In the genomic region with DNA sequence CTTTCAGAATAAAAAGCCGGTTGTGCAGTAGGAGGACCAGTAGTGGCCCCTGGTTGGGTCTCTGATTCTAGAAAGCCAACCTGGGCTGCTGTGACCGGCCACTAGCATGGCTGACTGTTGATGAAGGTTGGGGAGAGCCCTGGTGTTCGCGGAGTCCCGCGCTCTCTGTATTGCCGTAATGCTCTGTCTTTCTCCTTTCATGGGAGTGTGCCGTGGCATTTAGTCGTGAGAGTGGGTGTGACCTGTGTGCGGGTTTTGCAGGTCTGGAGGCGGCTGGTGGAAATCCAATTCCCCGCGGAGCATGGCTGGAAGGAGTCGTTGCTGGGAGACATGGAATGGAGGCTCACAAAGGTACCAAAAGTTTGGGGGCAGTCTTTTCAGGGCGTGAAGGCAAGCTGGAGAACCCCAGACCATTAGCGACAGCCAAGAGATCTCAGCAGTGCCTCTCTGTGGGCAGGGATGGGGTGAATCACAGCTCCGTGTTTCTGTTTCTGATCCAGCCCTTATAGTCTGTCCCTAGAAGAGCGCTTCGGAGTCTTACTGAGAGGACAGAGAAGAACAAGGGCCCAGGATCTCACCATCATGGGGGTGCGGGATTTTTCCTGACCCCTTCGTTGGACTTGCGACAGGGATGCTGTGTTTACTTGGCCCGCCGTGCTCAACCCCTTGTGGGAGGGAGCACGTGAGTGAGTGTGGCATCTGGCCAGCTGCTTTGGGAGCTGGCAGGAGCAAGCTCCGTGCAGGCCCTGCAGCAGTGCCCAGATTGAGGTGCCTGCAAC, we compare ENCODE assay signal across 16 cellular contexts. TPM values are rescaled to one million over a fixed set of nuclear protein-coding genes. Genes with fewer than 3 reads are reported as not detected.
DNase-seq lines count a peak whose midpoint lies in the region; ATAC-seq and TF ChIP-seq lines count a peak whose summit lies in the region.
"Had no signal": no experiment of that assay in that cellular context is flagged by ENCODE, and none has a peak within 500 bp of the region (broad histone marks: within the 10 kb centered on the region; RNA-seq: fewer than 3 reads in every experiment).

No MANE protein-coding gene starts in this region.

- DNase-seq in T-helper 1 cell (no peak), heart right ventricle (peak; percentile 42 to 64), putamen (ENCODE audit: low spot score) (peak; percentile 26), SHP77 (lab: John Stamatoyannopoulos, UW) (no peak), NCI-H2196 (lab: John Stamatoyannopoulos, UW; ENCODE audit: unreplicated experiment) (no peak), NCI-H510A (lab: John Stamatoyannopoulos, UW) (no peak)
- DNase-seq in activated CD4-positive, alpha-beta memory T cell treated with anti-CD3 and anti-CD28 coated beads, Interleukin-2, amount 10 ng/mL, durations not matched to agents 7 days and 5 days, result no peak
- DNase-seq: adrenal gland, GDM1, glutamatergic neuron, H9, naive B cell, NCI-H526 treated with DMSO at 0.1 percent for 48 hours had no signal

- no peaks in the 10 kb centered on the region for H3K9me3 Mint-ChIP-seq in T-helper 1 cell treated with Interleukin-12 subunit alpha and Interleukin-12 subunit beta and Interleukin-4 antibody, amounts not matched to agents 30 μg/mL and 1 μg/mL, for 36 hours
- no peaks in the 10 kb centered on the region for H3K9me3 Mint-ChIP-seq in activated CD4-positive, alpha-beta memory T cell treated with anti-CD3 and anti-CD28 coated beads, Interleukin-2, amount 10 ng/mL, durations not matched to agents 7 days and 5 days

- H3K27me3 Mint-ChIP-seq in T-helper 1 cell treated with Interleukin-12 subunit alpha and Interleukin-12 subunit beta and Interleukin-4 antibody, amounts not matched to agents 30 μg/mL and 1 μg/mL, for 36 hours (ENCODE audit: low read depth), result no peaks in the 10 kb centered on the region
- no peaks in the 10 kb centered on the region for H3K27me3 Mint-ChIP-seq in activated CD4-positive, alpha-beta memory T cell treated with anti-CD3 and anti-CD28 coated beads, Interleukin-2, amount 10 ng/mL, durations not matched to agents 7 days and 5 days
- H3K27me3 Mint-ChIP-seq: naive B cell had no signal

- no peak overlapping the region for H3K4me3 ChIP-seq in heart right ventricle
- H3K4me3 ChIP-seq: adrenal gland, esophagus muscularis mucosa had no signal

- peaks cover 0 to 76% (median 57%) of the 10 kb centered on the region in 9 donors for H3K36me3 ChIP-seq in heart right ventricle

- peaks cover 61% of the 10 kb centered on the region for H3K36me3 Mint-ChIP-seq in T-helper 1 cell treated with Interleukin-12 subunit alpha and Interleukin-12 subunit beta and Interleukin-4 antibody, amounts not matched to agents 30 μg/mL and 1 μg/mL, for 36 hours (ENCODE audit: low read depth)
- peaks cover 72% of the 10 kb centered on the region for H3K36me3 Mint-ChIP-seq in activated CD4-positive, alpha-beta memory T cell treated with anti-CD3 and anti-CD28 coated beads, Interleukin-2, amount 10 ng/mL, durations not matched to agents 7 days and 5 days (ENCODE audit: low read depth)

- peak overlapping the region; percentile 61 for H3K27ac Mint-ChIP-seq in T-helper 1 cell treated with Interleukin-12 subunit alpha and Interleukin-12 subunit beta and Interleukin-4 antibody, amounts not matched to agents 30 μg/mL and 1 μg/mL, for 36 hours
- peak overlapping the region; percentile 57 for H3K27ac Mint-ChIP-seq in activated CD4-positive, alpha-beta memory T cell treated with anti-CD3 and anti-CD28 coated beads, Interleukin-2, amount 10 ng/mL, durations not matched to agents 7 days and 5 days

- ATAC-seq in heart right ventricle, result peak; percentile 70 to 87 (median 80)

- CTCF ChIA-PET in activated CD4-positive, alpha-beta memory T cell treated with anti-CD3 and anti-CD28 coated beads, Interleukin-2, amount 10 ng/mL, durations not matched to agents 7 days and 5 days (lab: Charles Lee), result no interaction called here

- peaks cover 0 to under 1% (median 0%) of the 10 kb centered on the region in 11 donors for H3K9me3 ChIP-seq in heart right ventricle
- H3K9me3 ChIP-seq: adrenal gland, esophagus muscularis mucosa had no signal

- intact Hi-C loops in heart right ventricle (cut with DNase I), result no loop called here

- TF ChIP-seq CTCF in heart right ventricle (IDR thresholded peaks at IDR 0.05), result no peak

- POLR2A ChIA-PET in activated CD4-positive, alpha-beta memory T cell treated with anti-CD3 and anti-CD28 coated beads, Interleukin-2, amount 10 ng/mL, durations not matched to agents 7 days and 5 days (lab: Charles Lee), result interaction anchor here (1.5 to 3.2 kb wide), 2 partner anchors 9 to 19 kb away, joined by 4 to 16 read pairs; no protein-coding TSS in a partner anchor

- no peaks in the 10 kb centered on the region for H3K4me1 ChIP-seq in heart right ventricle
- H3K4me1 ChIP-seq: adrenal gland had no signal

- 78 to 85% methylated on average over 26 of the region's 26 CpGs for WGBS in heart right ventricle, 2 donors

- no peak overlapping the region for H3K27ac ChIP-seq in heart right ventricle
- H3K27ac ChIP-seq: adrenal gland, esophagus muscularis mucosa, HL-60 had no signal

- H3K27me3 ChIP-seq in heart right ventricle, result no peaks in the 10 kb centered on the region
- H3K27me3 ChIP-seq: adrenal gland, esophagus muscularis mucosa had no signal

- H3K4me1 Mint-ChIP-seq in T-helper 1 cell treated with Interleukin-12 subunit alpha and Interleukin-12 subunit beta and Interleukin-4 antibody, amounts not matched to agents 30 μg/mL and 1 μg/mL, for 36 hours (ENCODE audit: low read depth), result peaks cover 23% of the 10 kb centered on the region
- peaks cover 22% of the 10 kb centered on the region for H3K4me1 Mint-ChIP-seq in activated CD4-positive, alpha-beta memory T cell treated with anti-CD3 and anti-CD28 coated beads, Interleukin-2, amount 10 ng/mL, durations not matched to agents 7 days and 5 days
- H3K4me1 Mint-ChIP-seq: H9 had no signal

- no peak overlapping the region for H3K4me3 Mint-ChIP-seq in T-helper 1 cell treated with Interleukin-12 subunit alpha and Interleukin-12 subunit beta and Interleukin-4 antibody, amounts not matched to agents 30 μg/mL and 1 μg/mL, for 36 hours
- H3K4me3 Mint-ChIP-seq in activated CD4-positive, alpha-beta memory T cell treated with anti-CD3 and anti-CD28 coated beads, Interleukin-2, amount 10 ng/mL, durations not matched to agents 7 days and 5 days, result no peak overlapping the region
- H3K4me3 Mint-ChIP-seq: H9 had no signal

RNA-seq across cellular contexts. Expression of a gene that starts 56.5 kb away (rescaled TPM):
- total RNA-seq in activated CD4-positive, alpha-beta memory T cell treated with anti-CD3 and anti-CD28 coated beads, Interleukin-2, amount 10 ng/mL, durations not matched to agents 7 days and 5 days, result 100 to 1,000 TPM; 787 to 849 TPM
- total RNA-seq in heart right ventricle, result 10 to 100 TPM; 26.0 to 97.0 (median 31.7) TPM
- 10 to 100 TPM; 13.1 to 58.7 TPM for polyA plus RNA-seq in heart right ventricle

Comparison
In these comparisons a context has a peak if more than half of its experiments do, and no peak if none do; other contexts are left out.
1. DNase-seq: peak in heart right ventricle (2 of 2) and putamen (single experiment); none in T-helper 1 cell (0 of 5), activated CD4-positive, alpha-beta memory T cell treated with anti-CD3 and anti-CD28 coated beads, Interleukin-2, amount 10 ng/mL, durations not matched to agents 7 days and 5 days (single experiment), SHP77 (0 of 2), NCI-H2196 (single experiment) and NCI-H510A (single experiment).
2. RNA of a gene that starts 56.5 kb away (total RNA-seq): 787 to 849 TPM in activated CD4-positive, alpha-beta memory T cell treated with anti-CD3 and anti-CD28 coated beads, Interleukin-2, amount 10 ng/mL, durations not matched to agents 7 days and 5 days; 26.0 to 97.0 TPM in heart right ventricle; every median in the first group is over 4 times any median in the second.